9 cellular contexts compared by ENCODE assay signal in genomic region chr7:3042861-3043489, GRCh38. TPM values are rescaled to one million over a fixed set of nuclear protein-coding genes. Genes with fewer than 3 reads are reported as not detected.
DNase-seq lines count a peak whose midpoint lies in the region; ATAC-seq and TF ChIP-seq lines count a peak whose summit lies in the region.
"Had no signal": no experiment of that assay in that cellular context is flagged by ENCODE, and none has a peak within 500 bp of the region (broad histone marks: within the 10 kb centered on the region; RNA-seq: fewer than 3 reads in every experiment).

No MANE protein-coding gene starts in this region.

- intact Hi-C loops in sciatic nerve (cut with DNase I) (loop anchor here (10.0 kb wide), 1 partner anchor 548 kb away; no protein-coding TSS in a partner anchor), psoas muscle (cut with DNase I) (no loop called here)

- H3K36me3 Mint-ChIP-seq in T-helper 2 cell treated with Interferon-gamma antibody and Interleukin-4, amounts not matched to agents 5 μg/mL and 100 μg/mL, for 36 hours (ENCODE audit: low read depth), result peaks cover 30% of the 10 kb centered on the region

- peak overlapping the region; percentile 91 for H3K27ac Mint-ChIP-seq in T-helper 2 cell treated with Interferon-gamma antibody and Interleukin-4, amounts not matched to agents 5 μg/mL and 100 μg/mL, for 36 hours

- no peaks in the 10 kb centered on the region for H3K9me3 ChIP-seq in duodenal mucosa (ENCODE audit: control insufficient read depth in 1 of 2, low read length in 2 of 2)
- no peaks in the 10 kb centered on the region for H3K9me3 ChIP-seq in psoas muscle
- H3K9me3 ChIP-seq: right lobe of liver had no signal

- peaks cover 44% of the 10 kb centered on the region for H3K4me1 Mint-ChIP-seq in T-helper 2 cell treated with Interferon-gamma antibody and Interleukin-4, amounts not matched to agents 5 μg/mL and 100 μg/mL, for 36 hours (ENCODE audit: low read depth)

- DNase-seq in T-helper 2 cell treated with Interferon-gamma antibody and Interleukin-4, amounts not matched to agents 5 μg/mL and 100 μg/mL, for 36 hours (ENCODE audit: low spot score), result peak; percentile 68
- DNase-seq in stimulated activated CD4-positive, alpha-beta T cell treated with anti-CD3 and anti-CD28 coated beads, Interleukin-15, amount 100 ng/mL, for 48 hours (ENCODE audit: low read depth in 2 of 2), result peak; percentile 55 to 57
- DNase-seq in sciatic nerve (ENCODE audit: low spot score) (no peak), DMS53 (lab: John Stamatoyannopoulos, UW) (no peak), psoas muscle (no peak)
- DNase-seq: right lobe of liver had no signal

- H3K4me3 ChIP-seq in duodenal mucosa (ENCODE audit: low read depth in 1 of 2, low read length in 2 of 2), result peak overlapping the region; percentile 43 to 48
- no peak overlapping the region for H3K4me3 ChIP-seq in psoas muscle

- 27 to 28% (median 27%) methylated on average over 14 to 17 of the region's 17 CpGs for WGBS in psoas muscle, 3 donors

- H3K27me3 ChIP-seq in duodenal mucosa (ENCODE audit: control insufficient read depth in 1 of 2, insufficient read depth in 2 of 2, low read length in 2 of 2) (no peaks in the 10 kb centered on the region), psoas muscle (ENCODE audit: insufficient read depth in 3 of 3, low read length in 2 of 3) (peaks cover 0 to 19% (median 6%) of the 10 kb centered on the region in 3 donors)
- H3K27me3 ChIP-seq: right lobe of liver had no signal

- peak; percentile 58 for ATAC-seq in GM18508 (IDR thresholded peaks at IDR 0.05; ENCODE audit: insufficient read depth, unreplicated experiment)
- ATAC-seq in HG02870 (IDR thresholded peaks at IDR 0.05; ENCODE audit: unreplicated experiment), result peak; percentile 48
- no peak for ATAC-seq in sciatic nerve
- ATAC-seq in psoas muscle, result no peak

- no peaks in the 10 kb centered on the region for H3K9me3 Mint-ChIP-seq in T-helper 2 cell treated with Interferon-gamma antibody and Interleukin-4, amounts not matched to agents 5 μg/mL and 100 μg/mL, for 36 hours

- no peak overlapping the region for H3K9ac ChIP-seq in duodenal mucosa (ENCODE audit: low read depth in 1 of 2, low read length in 2 of 2)

- no peaks in the 10 kb centered on the region for H3K4me1 ChIP-seq in duodenal mucosa (ENCODE audit: control insufficient read depth in 1 of 2, insufficient read depth in 2 of 2, low read length in 2 of 2)
- no peaks in the 10 kb centered on the region for H3K4me1 ChIP-seq in psoas muscle
- H3K4me1 ChIP-seq: right lobe of liver had no signal

- H3K36me3 ChIP-seq in duodenal mucosa (ENCODE audit: control insufficient read depth in 1 of 2, insufficient read depth in 2 of 2, low read length in 2 of 2) (no peaks in the 10 kb centered on the region), psoas muscle (ENCODE audit: insufficient read depth in 1 of 2, low read depth in 1 of 2) (no peaks in the 10 kb centered on the region)
- H3K36me3 ChIP-seq: right lobe of liver had no signal

- no peak for TF ChIP-seq CTCF in psoas muscle (IDR thresholded peaks at IDR 0.05)

- H3K27me3 Mint-ChIP-seq in T-helper 2 cell treated with Interferon-gamma antibody and Interleukin-4, amounts not matched to agents 5 μg/mL and 100 μg/mL, for 36 hours (ENCODE audit: low read depth), result no peaks in the 10 kb centered on the region

- no peak overlapping the region for H3K27ac ChIP-seq in duodenal mucosa (ENCODE audit: low read depth, low read length)
- no peak overlapping the region for H3K27ac ChIP-seq in psoas muscle
- H3K27ac ChIP-seq: right lobe of liver had no signal

- peak overlapping the region; percentile 98 for H3K4me3 Mint-ChIP-seq in T-helper 2 cell treated with Interferon-gamma antibody and Interleukin-4, amounts not matched to agents 5 μg/mL and 100 μg/mL, for 36 hours

RNA-seq across cellular contexts. Expression of gene CARD11, which starts 0.7 kb away (rescaled TPM):
- total RNA-seq in sciatic nerve, result 3.9 TPM
- total RNA-seq in psoas muscle, result under 1 TPM; 0.39 to 0.84 (median 0.49) TPM
- under 1 TPM; 0.08 to 0.17 (median 0.08) TPM for polyA plus RNA-seq in psoas muscle

Comparison
In these comparisons a context has a peak if more than half of its experiments do, and no peak if none do; other contexts are left out.
1. ATAC-seq: peak in GM18508 (single experiment) and HG02870 (single experiment); none in sciatic nerve (single experiment) and psoas muscle (0 of 4).
2. DNase-seq: peak in T-helper 2 cell treated with Interferon-gamma antibody and Interleukin-4, amounts not matched to agents 5 μg/mL and 100 μg/mL, for 36 hours (single experiment) and stimulated activated CD4-positive, alpha-beta T cell treated with anti-CD3 and anti-CD28 coated beads, Interleukin-15, amount 100 ng/mL, for 48 hours (2 of 2); none in sciatic nerve (single experiment), DMS53 (single experiment) and psoas muscle (0 of 2).